ENCODE assay signal across 28 cellular contexts in genomic region chr12:108152179-108152538, GRCh38. TPM values are rescaled to one million over a fixed set of nuclear protein-coding genes. Genes with fewer than 3 reads are reported as not detected.
"Had no signal": no experiment of that assay in that cellular context is flagged by ENCODE, and none has a peak within 500 bp of the region (broad histone marks: within the 10 kb centered on the region; RNA-seq: fewer than 3 reads in every experiment).

No MANE protein-coding gene starts in this region.

- H3K36me3 ChIP-seq: brain microvascular endothelial cell, gastrocnemius medialis had no signal

- H3K27ac Mint-ChIP-seq: activated CD4-positive, alpha-beta memory T cell treated with anti-CD3 and anti-CD28 coated beads, Interleukin-2, amount 10 ng/mL, durations not matched to agents 7 days and 5 days; activated CD4-positive, alpha-beta T cell treated with anti-CD3 and anti-CD28 coated beads, Interleukin-2, amount 10 ng/mL, durations not matched to agents 7 days and 5 days; activated naive CD4-positive, alpha-beta T cell treated with anti-CD3 and anti-CD28 coated beads, Interleukin-2, amount 10 ng/mL, durations not matched to agents 7 days and 5 days; activated naive CD4-positive, alpha-beta T cell treated with anti-CD3 and anti-CD28 coated beads, Interleukin-2, amount 50 U/mL, for 72 hours; activated naive CD8-positive, alpha-beta T cell treated with anti-CD3 and anti-CD28 coated beads, Interleukin-2, amount 10 ng/mL, durations not matched to agents 7 days and 5 days; activated T-cell treated with anti-CD3 and anti-CD28 coated beads, Interleukin-2, amount 50 U/mL, for 24 hours; activated T-cell treated with anti-CD3 and anti-CD28 coated beads, Interleukin-2, amount 50 U/mL, for 72 hours; dendritic cell treated with granulocyte-macrophage colony-stimulating factor and Interleukin-4, amounts not matched to agents 40 ng/mL and 50 ng/mL, for 4 days; endodermal cell had no signal

- H3K9me3 Mint-ChIP-seq: activated CD4-positive, alpha-beta memory T cell treated with anti-CD3 and anti-CD28 coated beads, Interleukin-2, amount 10 ng/mL, durations not matched to agents 7 days and 5 days; activated CD4-positive, alpha-beta T cell treated with anti-CD3 and anti-CD28 coated beads, Interleukin-2, amount 10 ng/mL, durations not matched to agents 7 days and 5 days; activated naive CD4-positive, alpha-beta T cell treated with anti-CD3 and anti-CD28 coated beads, Interleukin-2, amount 50 U/mL, for 72 hours; activated naive CD8-positive, alpha-beta T cell treated with anti-CD3 and anti-CD28 coated beads, Interleukin-2, amount 10 ng/mL, durations not matched to agents 7 days and 5 days; activated T-cell treated with anti-CD3 and anti-CD28 coated beads, Interleukin-2, amount 50 U/mL, for 24 hours; activated T-cell treated with anti-CD3 and anti-CD28 coated beads, Interleukin-2, amount 50 U/mL, for 72 hours; central memory CD8-positive, alpha-beta T cell; dendritic cell treated with granulocyte-macrophage colony-stimulating factor and Interleukin-4, amounts not matched to agents 40 ng/mL and 50 ng/mL, for 4 days; endodermal cell had no signal

- H3K4me1 Mint-ChIP-seq: activated CD4-positive, alpha-beta memory T cell treated with anti-CD3 and anti-CD28 coated beads, Interleukin-2, amount 10 ng/mL, durations not matched to agents 7 days and 5 days; activated CD4-positive, alpha-beta T cell treated with anti-CD3 and anti-CD28 coated beads, Interleukin-2, amount 10 ng/mL, durations not matched to agents 7 days and 5 days; activated naive CD4-positive, alpha-beta T cell treated with anti-CD3 and anti-CD28 coated beads, Interleukin-2, amount 10 ng/mL, durations not matched to agents 7 days and 5 days; activated naive CD8-positive, alpha-beta T cell treated with anti-CD3 and anti-CD28 coated beads, Interleukin-2, amount 10 ng/mL, durations not matched to agents 7 days and 5 days; central memory CD8-positive, alpha-beta T cell had no signal

- H3K4me3 ChIP-seq: coronary artery, dorsolateral prefrontal cortex, gastrocnemius medialis had no signal

- H3K4me3 Mint-ChIP-seq: activated CD4-positive, alpha-beta memory T cell treated with anti-CD3 and anti-CD28 coated beads, Interleukin-2, amount 10 ng/mL, durations not matched to agents 7 days and 5 days; activated CD4-positive, alpha-beta T cell treated with anti-CD3 and anti-CD28 coated beads, Interleukin-2, amount 10 ng/mL, durations not matched to agents 7 days and 5 days; activated naive CD4-positive, alpha-beta T cell treated with anti-CD3 and anti-CD28 coated beads, Interleukin-2, amount 10 ng/mL, durations not matched to agents 7 days and 5 days; activated naive CD8-positive, alpha-beta T cell treated with anti-CD3 and anti-CD28 coated beads, Interleukin-2, amount 10 ng/mL, durations not matched to agents 7 days and 5 days; activated T-cell treated with anti-CD3 and anti-CD28 coated beads, Interleukin-2, amount 50 U/mL, for 24 hours; activated T-cell treated with anti-CD3 and anti-CD28 coated beads, Interleukin-2, amount 50 U/mL, for 72 hours; central memory CD8-positive, alpha-beta T cell; dendritic cell treated with granulocyte-macrophage colony-stimulating factor and Interleukin-4, amounts not matched to agents 40 ng/mL and 50 ng/mL, for 4 days; endodermal cell had no signal

- H3K36me3 Mint-ChIP-seq: activated naive CD4-positive, alpha-beta T cell treated with anti-CD3 and anti-CD28 coated beads, Interleukin-2, amount 10 ng/mL, durations not matched to agents 7 days and 5 days; activated naive CD4-positive, alpha-beta T cell treated with anti-CD3 and anti-CD28 coated beads, Interleukin-2, amount 50 U/mL, for 72 hours; activated naive CD8-positive, alpha-beta T cell treated with anti-CD3 and anti-CD28 coated beads, Interleukin-2, amount 10 ng/mL, durations not matched to agents 7 days and 5 days had no signal

- H3K27me3 Mint-ChIP-seq: activated CD4-positive, alpha-beta memory T cell treated with anti-CD3 and anti-CD28 coated beads, Interleukin-2, amount 10 ng/mL, durations not matched to agents 7 days and 5 days had no signal

- H3K9me3 ChIP-seq: gastrocnemius medialis had no signal

- H3K4me1 ChIP-seq: foreskin keratinocyte, gastrocnemius medialis had no signal

- ATAC-seq: activated naive CD4-positive, alpha-beta T cell treated with anti-CD3 and anti-CD28 coated beads, Interleukin-2, amount 50 U/mL, for 72 hours; activated T-cell treated with anti-CD3 and anti-CD28 coated beads, Interleukin-2, amount 50 U/mL, for 72 hours; esophagus mucosa; foreskin keratinocyte; gastrocnemius medialis had no signal

- H3K27me3 ChIP-seq: brain microvascular endothelial cell, foreskin keratinocyte, gastrocnemius medialis had no signal

- H3K27ac ChIP-seq: brain microvascular endothelial cell, coronary artery, foreskin keratinocyte, gastrocnemius medialis had no signal

- DNase-seq: activated CD4-positive, alpha-beta memory T cell treated with anti-CD3 and anti-CD28 coated beads, Interleukin-2, amount 10 ng/mL, durations not matched to agents 7 days and 5 days; activated CD4-positive, alpha-beta T cell treated with anti-CD3 and anti-CD28 coated beads for 1 hour; activated CD4-positive, alpha-beta T cell treated with anti-CD3 and anti-CD28 coated beads for 4 hours; activated CD4-positive, alpha-beta T cell treated with anti-CD3 and anti-CD28 coated beads, Interleukin-2, amount 10 ng/mL, durations not matched to agents 7 days and 5 days; activated CD4-positive, alpha-beta T cell treated with anti-CD3 and anti-CD28 coated beads, Interleukin-2, amount 50 U/mL, for 4 hours; activated CD8-positive, alpha-beta memory T cell treated with anti-CD3 and anti-CD28 coated beads, Interleukin-2, amount 50 U/mL, for 48 hours; activated gamma-delta T cell; activated naive CD4-positive, alpha-beta T cell; activated naive CD4-positive, alpha-beta T cell treated with anti-CD3 and anti-CD28 coated beads, Interleukin-2, amount 10 ng/mL, durations not matched to agents 7 days and 5 days; activated naive CD8-positive, alpha-beta T cell treated with anti-CD3 and anti-CD28 coated beads, Interleukin-2, amount 10 ng/mL, durations not matched to agents 7 days and 5 days; activated T-cell treated with anti-CD3 and anti-CD28 coated beads for 4 hours; activated T-cell treated with anti-CD3 and anti-CD28 coated beads, Interleukin-2, amount 50 U/mL, for 24 hours; activated T-cell treated with anti-CD3 and anti-CD28 coated beads, Interleukin-2, amount 50 U/mL, for 72 hours; brain microvascular endothelial cell; dorsolateral prefrontal cortex; effector memory CD4-positive, alpha-beta T cell; endodermal cell; foreskin keratinocyte; gastrocnemius medialis; T-helper 2 cell had no signal

RNA-seq across cellular contexts. Expression of gene WSCD2, which starts 23.1 kb away (rescaled TPM):
- total RNA-seq: activated CD4-positive, alpha-beta memory T cell treated with anti-CD3 and anti-CD28 coated beads, Interleukin-2, amount 10 ng/mL, durations not matched to agents 7 days and 5 days; activated CD4-positive, alpha-beta T cell treated with anti-CD3 and anti-CD28 coated beads, Interleukin-2, amount 10 ng/mL, durations not matched to agents 7 days and 5 days; activated naive CD4-positive, alpha-beta T cell treated with anti-CD3 and anti-CD28 coated beads, Interleukin-2, amount 50 U/mL, for 72 hours; activated naive CD8-positive, alpha-beta T cell treated with anti-CD3 and anti-CD28 coated beads, Interleukin-2, amount 10 ng/mL, durations not matched to agents 7 days and 5 days; activated T-cell treated with anti-CD3 and anti-CD28 coated beads, Interleukin-2, amount 50 U/mL, for 72 hours; bronchial epithelial cell; epithelial cell of proximal tubule; foreskin keratinocyte; T-helper 1 cell treated with Interleukin-12 subunit alpha and Interleukin-12 subunit beta and Interleukin-4 antibody, amounts not matched to agents 30 ng/mL and 1 ng/mL, for 36 hours had no signal
